ENCODE assay signal across 13 cellular contexts in the genomic region with DNA sequence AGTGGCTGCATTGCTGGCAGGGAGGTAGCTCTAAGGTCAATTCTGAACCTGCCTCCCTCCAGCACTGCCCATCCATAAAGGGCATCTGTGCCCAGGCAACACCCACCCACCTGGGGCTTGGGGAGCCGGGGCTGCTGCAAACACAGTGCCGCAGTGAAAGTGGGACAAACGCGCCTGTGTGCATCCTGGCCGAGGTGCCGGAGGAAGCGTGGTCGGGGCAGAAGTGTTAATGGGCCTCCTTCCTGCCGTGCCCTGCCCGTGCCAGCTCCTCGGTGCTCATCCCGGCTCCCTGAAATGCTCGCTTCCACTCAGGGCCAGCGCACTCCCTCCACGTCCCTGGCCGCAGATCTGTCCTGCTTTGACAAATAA. TPM values are rescaled to one million over a fixed set of nuclear protein-coding genes. Genes with fewer than 3 reads are reported as not detected.
A peak's percentile ranks its signal among the peaks of the same experiment; 100 is the strongest.
DNase-seq lines count a peak whose midpoint lies in the region; ATAC-seq, FAIRE-seq and TF ChIP-seq lines count a peak whose summit lies in the region.
"Had no signal": no experiment of that assay in that cellular context is flagged by ENCODE, and none has a peak within 500 bp of the region (broad histone marks: within the 10 kb centered on the region; RNA-seq: fewer than 3 reads in every experiment).

No MANE protein-coding gene starts in this region.

- TF ChIP-seq RAD21 in HepG2 (CRISPR knock-in tag; IDR thresholded peaks at IDR 0.05): no peak

- ATAC-seq in HepG2 (no peak), right lobe of liver (no peak), WTC11 (no peak), memory B cell (ENCODE audit: low read depth) (no peak), upper lobe of right lung (no peak)

- in situ Hi-C loops in HepG2 (cut with HindIII; ENCODE audit: extremely low pct_ligation_motif_present, low pct_unique_long_range_greater_than_20kb): no loop called here

- H3K27me3 Mint-ChIP-seq in WTC11 (ENCODE audit: low read depth): peaks cover 6% of the 10 kb centered on the region
- no peaks in the 10 kb centered on the region for H3K27me3 Mint-ChIP-seq in memory B cell

- H3K79me2 ChIP-seq in HepG2 (ENCODE audit: insufficient read depth, low read length): no peaks in the 10 kb centered on the region
- H3K79me2 ChIP-seq: parathyroid adenoma had no signal

- FAIRE-seq in HepG2 (lab: Jason Lieb, UNC): no peak
- FAIRE-seq: G401.6 had no signal

- TF ChIP-seq POLR2A in HepG2 (IDR thresholded peaks at IDR 0.05; ENCODE audit: insufficient read depth in 1 of 2, low read depth in 2 of 2, low read length in 2 of 2) (no peak), right lobe of liver (IDR thresholded peaks at IDR 0.05) (no peak)

- intact Hi-C loops in HepG2 (cut with micrococcal nuclease; ENCODE audit: unreplicated experiment): no loop called here
- intact Hi-C loops in right lobe of liver (cut with DNase I): no loop called here
- intact Hi-C loops in upper lobe of right lung (cut with DNase I): no loop called here
- intact Hi-C loops in posterior vena cava (cut with DNase I): no loop called here

- H3K4me2 ChIP-seq in HepG2 (ENCODE audit: low read depth, low read length): no peak overlapping the region

- DNase-seq in HepG2 (ENCODE audit: low spot score) (no peak), right lobe of liver (no peak), WTC11 (ENCODE audit: low spot score) (no peak), memory B cell (ENCODE audit: low spot score in 2 of 2) (no peak), upper lobe of right lung (no peak), NAMALWA (ENCODE audit: low spot score) (no peak), DMS53 treated with DMSO at 0.1 percent for 48 hours (lab: John Stamatoyannopoulos, UW; ENCODE audit: unreplicated experiment) (no peak), posterior vena cava (ENCODE audit: low spot score) (no peak)
- DNase-seq: activated CD4-positive, CD25-positive, alpha-beta regulatory T cell treated with anti-CD3 and anti-CD28 coated beads, Interleukin-2, amount 50 U/mL, for 72 hours had no signal

- no peak for TF ChIP-seq EP300 in HepG2 (IDR thresholded peaks at IDR 0.05; ENCODE audit: low read depth in 2 of 2, low read length in 2 of 2)
- no peak for TF ChIP-seq EP300 in HepG2 (CRISPR knock-in tag; IDR thresholded peaks at IDR 0.05; ENCODE audit: borderline replicate concordance)

- H3K27me3 ChIP-seq in HepG2 (ENCODE audit: control insufficient read depth in 1 of 2, insufficient read depth in 2 of 2, low read length in 2 of 2) (no peaks in the 10 kb centered on the region), right lobe of liver (no peaks in the 10 kb centered on the region), upper lobe of right lung (no peaks in the 10 kb centered on the region)

- no peak overlapping the region for H2AFZ ChIP-seq in HepG2 (ENCODE audit: low read length)
- H2AFZ ChIP-seq: parathyroid adenoma had no signal

- no peaks in the 10 kb centered on the region for H4K20me1 ChIP-seq in HepG2 (ENCODE audit: insufficient read depth, low read length)

- H3K36me3 ChIP-seq in HepG2 (replicated peaks in 1 of 2; ENCODE audit: control insufficient read depth in 1 of 2, insufficient read depth in 2 of 2, low read length in 2 of 2) (no peaks in the 10 kb centered on the region), right lobe of liver (no peaks in the 10 kb centered on the region), upper lobe of right lung (no peaks in the 10 kb centered on the region)

- H3K27ac ChIP-seq in HepG2 (ENCODE audit: extremely low read length, insufficient read depth, low read length) (no peak overlapping the region), right lobe of liver (no peak overlapping the region), upper lobe of right lung (peak overlapping the region; percentile 74)
- H3K27ac ChIP-seq: coronary artery, parathyroid adenoma had no signal

- H3K4me3 ChIP-seq in HepG2 (replicated peaks in 1 of 3; ENCODE audit: insufficient read depth in 1 of 3, low read depth in 2 of 3, low read length in 3 of 3) (no peak overlapping the region), right lobe of liver (no peak overlapping the region), upper lobe of right lung (no peak overlapping the region)
- H3K4me3 ChIP-seq: coronary artery, lung had no signal

- no TSS peak for BruUV-seq in HepG2 (replicated peaks; lab: Mats Ljungman, UMichigan)

- H3K4me1 Mint-ChIP-seq in WTC11 (peaks cover 33% of the 10 kb centered on the region), memory B cell (peaks cover 52% of the 10 kb centered on the region)

- TF ChIP-seq CTCF in HepG2 (CRISPR knock-in tag; IDR thresholded peaks at IDR 0.05) (no peak), right lobe of liver (IDR thresholded peaks at IDR 0.05) (no peak), WTC11 (IDR thresholded peaks at IDR 0.05) (no peak), upper lobe of right lung (IDR thresholded peaks at IDR 0.05) (no peak)

- no peak overlapping the region for H3K9ac ChIP-seq in HepG2 (ENCODE audit: insufficient read depth, low read depth, low read length)
- H3K9ac ChIP-seq: parathyroid adenoma had no signal

- CTCF ChIA-PET in HepG2 (lab: Yijun Ruan, JAX; ENCODE audit: low intra/inter-chr PET ratio, low total read pairs): no interaction called here
- CTCF ChIA-PET in WTC11 (lab: Charles Lee): interaction anchor here (0.8 to 4.6 kb wide), 15 partner anchors 9 to 321 kb away, joined by 3 to 50 read pairs (median 9); a partner anchor contains a TSS

- 96% methylated on average over 16 of the region's 16 CpGs for WGBS in HepG2 (ENCODE audit: low lambda C conversion rate)
- WGBS in right lobe of liver (ENCODE audit: insufficient coverage, low coverage, low lambda C conversion rate, missing lambda C conversion rate): 66% methylated on average over 10 of the region's 16 CpGs

- H3K36me3 Mint-ChIP-seq in WTC11 (peaks cover 21% of the 10 kb centered on the region), memory B cell (no peaks in the 10 kb centered on the region)

- H3K9me3 Mint-ChIP-seq in WTC11: peaks cover 18% of the 10 kb centered on the region
- no peaks in the 10 kb centered on the region for H3K9me3 Mint-ChIP-seq in memory B cell

- H3K27ac Mint-ChIP-seq in WTC11 (no peak overlapping the region), memory B cell (peak overlapping the region; percentile 84)

- H3K4me3 Mint-ChIP-seq in WTC11 (no peak overlapping the region), memory B cell (no peak overlapping the region)

- H3K4me1 ChIP-seq in HepG2 (ENCODE audit: insufficient read depth, low read length) (peaks cover 72% of the 10 kb centered on the region), right lobe of liver (peaks cover 0 to 9% (median 0%) of the 10 kb centered on the region in 4 donors), upper lobe of right lung (peaks cover 53% of the 10 kb centered on the region)
- H3K4me1 ChIP-seq: parathyroid adenoma had no signal

- POLR2A ChIA-PET in HepG2 (lab: Yijun Ruan, JAX): interaction anchor here (0.9 to 5.7 kb wide), 4 partner anchors 13 to 57 kb away, joined by 4 to 50 read pairs (median 24); a partner anchor contains a TSS
- POLR2A ChIA-PET in WTC11 (lab: Charles Lee): interaction anchor here (0.7 to 1.5 kb wide), 3 partner anchors 10 to 129 kb away, joined by 3 read pairs; a partner anchor contains a TSS

- no peaks in the 10 kb centered on the region for H3K9me3 ChIP-seq in HepG2 (ENCODE audit: low read length)
- no peaks in the 10 kb centered on the region for H3K9me3 ChIP-seq in right lobe of liver
- H3K9me3 ChIP-seq in upper lobe of right lung: no peaks in the 10 kb centered on the region

TF ChIP-seq in WTC11, 78 proteins besides CTCF, POLR2A, EP300 and RAD21:
- TF ChIP-seq, protein P1, sequence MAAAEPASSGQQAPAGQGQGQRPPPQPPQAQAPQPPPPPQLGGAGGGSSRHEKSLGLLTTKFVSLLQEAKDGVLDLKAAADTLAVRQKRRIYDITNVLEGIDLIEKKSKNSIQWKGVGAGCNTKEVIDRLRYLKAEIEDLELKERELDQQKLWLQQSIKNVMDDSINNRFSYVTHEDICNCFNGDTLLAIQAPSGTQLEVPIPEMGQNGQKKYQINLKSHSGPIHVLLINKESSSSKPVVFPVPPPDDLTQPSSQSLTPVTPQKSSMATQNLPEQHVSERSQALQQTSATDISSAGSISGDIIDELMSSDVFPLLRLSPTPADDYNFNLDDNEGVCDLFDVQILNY (CRISPR knock-in tag; IDR thresholded peaks at IDR 0.05): 0 out of 2 replicates have a peak, but pooled peaks have one; percentile 19
- no peak for TF ChIP-seq FOXJ3 (CRISPR knock-in tag; IDR thresholded peaks at IDR 0.05; ENCODE audit: borderline replicate concordance)

RNA-seq across cellular contexts. Expression of a gene that starts 55.7 kb away (rescaled TPM):
- total RNA-seq in HepG2 (2016; rRNA removed; fragmentation: Illumina TruSeq; extraction: Trizol) (21.8 and 32.5 TPM in 2 replicates), right lobe of liver (10 to 100 TPM; 20.8 to 50.0 (median 33.6) TPM), WTC11 (2021) (50.4 to 63.4 TPM (median 61.6 TPM) in 3 replicates), upper lobe of right lung (139 TPM), posterior vena cava (100 to 1,000 TPM; 123 to 148 TPM)
- total RNA-seq in HepG2 (2016; cell fraction: cytosol; rRNA removed; fragmentation: Illumina TruSeq; extraction: Trizol; ENCODE audit: low read depth): 10.9 and 11.1 TPM in 2 replicates
- total RNA-seq in HepG2 (2016; cell fraction: insoluble cytoplasmic fraction; rRNA removed; fragmentation: Illumina TruSeq; extraction: Trizol): 20.7 and 30.7 TPM in 2 replicates
- 45.2 and 45.6 TPM in 2 replicates for total RNA-seq in HepG2 (2016; cell fraction: membrane; rRNA removed; fragmentation: Illumina TruSeq; extraction: Trizol)
- 28.9 and 31.5 TPM in 2 replicates for total RNA-seq in HepG2 (2016; cell fraction: nucleus; rRNA removed; fragmentation: Illumina TruSeq; extraction: Trizol)
- polyA plus RNA-seq in HepG2 (2011; rRNA removed): 11.2 and 12.5 TPM in 2 replicates
- polyA plus RNA-seq in HepG2 (2011; cell fraction: cytosol; rRNA removed): 6.8 and 9.1 TPM in 2 replicates
- 13.5 and 16.7 TPM in 2 replicates for polyA plus RNA-seq in HepG2 (2011; cell fraction: nucleus; rRNA removed)
- polyA plus RNA-seq in HepG2 (2012): 52.4 and 60.8 TPM in 2 replicates
- 10.6 and 12.4 TPM in 2 replicates for polyA plus RNA-seq in HepG2 (2016; cell fraction: cytosol; fragmentation: Illumina TruSeq; extraction: Trizol; ENCODE audit: low read depth)
- 78.1 and 90.4 TPM in 2 replicates for polyA plus RNA-seq in HepG2 (2016; cell fraction: insoluble cytoplasmic fraction; fragmentation: Illumina TruSeq; extraction: Trizol; ENCODE audit: low read depth)
- polyA plus RNA-seq in HepG2 (2016; cell fraction: membrane; fragmentation: Illumina TruSeq; extraction: Trizol; ENCODE audit: low read depth): 44.3 and 47.5 TPM in 2 replicates
- polyA plus RNA-seq in HepG2 (2016; cell fraction: nucleus; fragmentation: Illumina TruSeq; extraction: Trizol; ENCODE audit: insufficient read depth, low read depth): 95.3 and 99.0 TPM in 2 replicates
- polyA minus RNA-seq in HepG2 (2011; rRNA and poly(A)+ RNA removed; ENCODE audit: low replicate concordance): 3.9 and 12.4 TPM in 2 replicates
- 25.5 and 27.1 TPM in 2 replicates for polyA minus RNA-seq in HepG2 (2011; cell fraction: cytosol; rRNA and poly(A)+ RNA removed)
- polyA minus RNA-seq in HepG2 (2011; cell fraction: nucleus; rRNA and poly(A)+ RNA removed): 10.1 and 12.1 TPM in 2 replicates
